In genomic region chr3:51385621-51386091, GRCh38 we compare ENCODE assay signal across 8 cellular contexts. TPM values are rescaled to one million over a fixed set of nuclear protein-coding genes. Genes with fewer than 3 reads are reported as not detected.
DNase-seq lines count a peak whose midpoint lies in the region; ATAC-seq, FAIRE-seq and TF ChIP-seq lines count a peak whose summit lies in the region.

No MANE protein-coding gene starts in this region.

- no peaks in the 10 kb centered on the region for H3K27me3 ChIP-seq in pancreas

- FAIRE-seq in pancreas (lab: Jason Lieb, UNC) (no peak), GM19239 (lab: Jason Lieb, UNC) (no peak)

- intact Hi-C loops in pancreas (cut with DNase I) = no loop called here

- peak overlapping the region; percentile 56 to 94 (median 75) for H3K27ac ChIP-seq in pancreas

- peaks cover 0 to 6% (median 0%) of the 10 kb centered on the region in 3 donors for H3K36me3 ChIP-seq in pancreas

- H3K4me1 ChIP-seq in pancreas = peaks cover 13 to 40% (median 25%) of the 10 kb centered on the region in 3 donors

- TF ChIP-seq CTCF in epithelial cell of esophagus (IDR thresholded peaks at IDR 0.05; ENCODE audit: insufficient read depth, low read depth, low read length, missing control alignments) = no peak
- TF ChIP-seq CTCF in pancreas (IDR thresholded peaks at IDR 0.05) = no peak

- peak; percentile 25 for DNase-seq in ELR (ENCODE audit: low read depth)
- DNase-seq in epithelial cell of esophagus (ENCODE audit: low read depth) = no peak
- peak in 1 of 6 donors; percentile 56 for DNase-seq in pancreas
- no peak for DNase-seq in A172 (ENCODE audit: low spot score)
- no peak for DNase-seq in GM19239 (ENCODE audit: insufficient read length, low spot score)
- DNase-seq in germinal center (ENCODE audit: low spot score) = no peak
- DNase-seq in NCI-H2107 treated with DMSO at 0.1 percent for 48 hours (lab: John Stamatoyannopoulos, UW; ENCODE audit: unreplicated experiment) = no peak

- no peaks in the 10 kb centered on the region for H3K9me3 ChIP-seq in pancreas

- no peak for ATAC-seq in pancreas

- 1 to 4% methylated on average over 18 of the region's 18 CpGs for WGBS in pancreas, 2 donors

- H3K4me3 ChIP-seq in epithelial cell of esophagus (ENCODE audit: low read length) (peak overlapping the region; percentile 81), pancreas (peak overlapping the region; percentile 68 to 88 (median 80))

TF ChIP-seq in PFSK-1, 5 proteins besides CTCF, POLR2A, EP300 and RAD21:
- 0 out of 2 replicates have a peak, but pooled peaks have one; percentile 1 for TF ChIP-seq POLR2AphosphoS5 (IDR thresholded peaks at IDR 0.05; ENCODE audit: low read depth, low read length)
- TF ChIP-seq SIN3A (IDR thresholded peaks at IDR 0.05; ENCODE audit: borderline replicate concordance, insufficient read depth, low read length) = no peak
- TF ChIP-seq REST (IDR thresholded peaks at IDR 0.05; ENCODE audit: insufficient read depth in 1 of 2, low read depth in 2 of 2, low read length in 2 of 2) = no peak
- TF ChIP-seq TAF1 (IDR thresholded peaks at IDR 0.05; ENCODE audit: borderline replicate concordance, insufficient read depth, low read length) = no peak
- TF ChIP-seq FOXP2 (optimal IDR thresholded peaks at IDR 0.05; ENCODE audit: borderline replicate concordance, extremely low read depth, extremely low read length, insufficient read depth) = no peak

RNA-seq across cellular contexts. Expression of gene MANF, which starts 0.6 kb away (rescaled TPM):
- polyA plus RNA-seq in PFSK-1 (2012; ENCODE audit: insufficient read length, low read depth) = 90.7 TPM
- 10 to 100 TPM; 30.6 to 62.2 (median 51.6) TPM for total RNA-seq in pancreas
- polyA plus RNA-seq in pancreas = 10 to 100 TPM; 34.1 to 74.4 TPM
- total RNA-seq in A172 (2014; rRNA removed; shearing (Covaris generic)) = 128 and 156 TPM in 2 replicates

RNA-seq across cellular contexts. Expression of gene RBM15B, which starts 5.4 kb away (rescaled TPM):
- 26.9 TPM for polyA plus RNA-seq in PFSK-1 (2012; ENCODE audit: insufficient read length, low read depth)
- total RNA-seq in pancreas = 10 to 100 TPM; 12.6 to 19.0 (median 17.7) TPM
- polyA plus RNA-seq in pancreas = 1 to 10 TPM; 6.4 to 8.9 TPM
- total RNA-seq in A172 (2014; rRNA removed; shearing (Covaris generic)) = 20.2 and 22.5 TPM in 2 replicates
